Comparison of ENCODE assay signal across 7 cellular contexts in genomic region chr1:88595355-88595754, GRCh38.
DNase-seq lines count a peak whose midpoint lies in the region; ATAC-seq and FAIRE-seq lines count a peak whose summit lies in the region.

No MANE protein-coding gene starts in this region.

- no peak for ATAC-seq in GM19035 (IDR thresholded peaks at IDR 0.05; ENCODE audit: unreplicated experiment)

- peak; percentile 83 for FAIRE-seq in G401.6 (lab: Jason Lieb, UNC)

- DNase-seq in H4 (ENCODE audit: low spot score): peak; percentile 43
- peak; percentile 73 for DNase-seq in NOMO-1 treated with DMSO at 0.1 percent for 48 hours (lab: John Stamatoyannopoulos, UW; ENCODE audit: unreplicated experiment)
- peak; percentile 36 for DNase-seq in fibroblast of gingiva (ENCODE audit: low read depth)
- DNase-seq in NCI-H1436 (lab: John Stamatoyannopoulos, UW): no peak
- no peak for DNase-seq in NCI-H128 (lab: John Stamatoyannopoulos, UW; ENCODE audit: unreplicated experiment)

Comparison
In these comparisons a context has a peak if more than half of its experiments do, and no peak if none do; other contexts are left out.
1. DNase-seq: peak in H4 (single experiment), NOMO-1 treated with DMSO at 0.1 percent for 48 hours (single experiment) and fibroblast of gingiva (single experiment); none in NCI-H1436 (single experiment) and NCI-H128 (single experiment).